In the genomic region with DNA sequence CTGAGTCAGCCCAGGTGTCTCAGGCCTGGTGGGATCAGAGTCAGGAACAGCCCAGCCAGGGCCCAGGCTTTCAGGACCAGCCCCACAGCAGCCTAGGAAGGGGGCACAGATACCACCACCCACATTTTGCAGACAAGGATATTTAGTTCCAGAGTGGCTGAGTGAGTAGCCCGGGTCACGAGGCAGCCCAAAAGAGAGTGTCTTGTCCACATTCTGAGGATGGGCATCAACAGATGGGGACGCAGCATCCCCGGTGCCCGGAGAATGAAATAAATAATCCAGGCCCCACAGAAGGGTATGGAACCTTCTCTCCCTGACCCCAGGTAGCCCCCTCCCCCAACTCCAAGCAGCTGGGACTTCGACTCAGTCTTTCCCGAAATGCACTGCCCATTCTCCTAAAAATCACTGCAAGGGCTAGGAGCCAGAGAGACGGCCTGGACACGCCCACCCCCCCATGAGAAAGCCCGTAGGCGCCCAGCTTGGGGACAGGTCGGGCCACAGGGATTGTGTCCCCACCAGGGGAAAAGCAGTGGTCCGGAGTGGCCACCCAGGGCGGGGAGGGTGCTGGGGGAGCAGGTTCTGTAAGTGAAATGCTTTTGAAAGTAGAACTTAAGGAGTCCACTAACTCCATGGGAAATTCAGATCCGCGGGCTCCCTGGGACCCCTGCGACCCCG, we compare ENCODE assay signal across 15 cellular contexts. TPM values are rescaled to one million over a fixed set of nuclear protein-coding genes. Genes with fewer than 3 reads are reported as not detected.
"Had no signal": no experiment of that assay in that cellular context is flagged by ENCODE, and none has a peak within 500 bp of the region (broad histone marks: within the 10 kb centered on the region; RNA-seq: fewer than 3 reads in every experiment).

No MANE protein-coding gene starts in this region.

- ATAC-seq: left lobe of liver; natural killer cell treated with Interleukin-12 subunit alpha and Interleukin-12 subunit beta and Interleukin-15 and Interleukin-18, amount 100 ng/mL, for 72 hours; T-helper 17 cell had no signal

- DNase-seq: activated CD4-positive, alpha-beta T cell treated with anti-CD3 and anti-CD28 coated beads, Interleukin-2, amount 50 U/mL, for 1 hour; activated CD4-positive, CD25-positive, alpha-beta regulatory T cell; activated effector memory CD4-positive, alpha-beta T cell treated with Interleukin-2 at 50 U/mL for 16 hours; activated T-cell treated with anti-CD3 and anti-CD28 coated beads, Interleukin-2, amount 50 U/mL, for 24 hours; amniotic stem cell; brain microvascular endothelial cell; cerebellar nuclear complex; hypothalamus; stimulated activated CD4-positive, alpha-beta T cell treated with anti-CD3 and anti-CD28 coated beads, Interleukin-12 subunit alpha, Interleukin-12 subunit beta, amount 100 ng/mL, for 4 hours; stimulated activated naive CD4-positive, alpha-beta T cell treated with Interleukin-2 at 50 U/mL for 16 hours; T-helper 17 cell; trophoblast cell had no signal

- H3K36me3 ChIP-seq: brain microvascular endothelial cell had no signal

- H3K27ac ChIP-seq: brain microvascular endothelial cell had no signal

RNA-seq across cellular contexts. Expression of a gene that starts 6.9 kb away (rescaled TPM):
- polyA plus RNA-seq: esophagus had no signal
